ENCODE assay signal across 1 cellular context in genomic region chr16:30409125-30410060, GRCh38.
TF ChIP-seq lines count a peak whose summit lies in the region.

No MANE protein-coding gene starts in this region.

TF ChIP-seq in GM12878, 131 proteins besides CTCF, POLR2A, EP300 and RAD21 (continued from another document and continues in another):
- TF ChIP-seq IRF3 (IDR thresholded peaks at IDR 0.05) = no peak
- no peak for TF ChIP-seq KAT2A (conservative IDR thresholded peaks at IDR 0.05; ENCODE audit: control insufficient read depth, low read depth, low read length)
- TF ChIP-seq ZBTB33 (IDR thresholded peaks at IDR 0.05) = no peak
- TF ChIP-seq BRCA1 (IDR thresholded peaks at IDR 0.05; ENCODE audit: low read depth, low read length) = no peak
- TF ChIP-seq STAT1 (conservative IDR thresholded peaks at IDR 0.05) = no peak
- TF ChIP-seq GABPA (IDR thresholded peaks at IDR 0.05; ENCODE audit: low read depth) = no peak
- TF ChIP-seq TBL1XR1 (IDR thresholded peaks at IDR 0.05; ENCODE audit: low read depth, low read length) = no peak
- TF ChIP-seq CUX1 (IDR thresholded peaks at IDR 0.05; ENCODE audit: insufficient replicate concordance, low read depth, low read length) = no peak
- TF ChIP-seq USF2 (IDR thresholded peaks at IDR 0.05; ENCODE audit: borderline replicate concordance, low read depth, low read length) = no peak
- no peak for TF ChIP-seq KLF5 (IDR thresholded peaks at IDR 0.05; ENCODE audit: partially characterized antibody)
- no peak for TF ChIP-seq POU2F2 (IDR thresholded peaks at IDR 0.05; ENCODE audit: borderline replicate concordance, low read depth, low read length)
- no peak for TF ChIP-seq HCFC1 (IDR thresholded peaks at IDR 0.05; ENCODE audit: low read length)
- no peak for TF ChIP-seq MTA3 (IDR thresholded peaks at IDR 0.05; ENCODE audit: borderline replicate concordance, low read length)
- TF ChIP-seq IKZF2 (IDR thresholded peaks at IDR 0.05) = peak; percentile 69; a peak in 3 of 4 replicates
- TF ChIP-seq NKRF (conservative IDR thresholded peaks at IDR 0.05) = peak; percentile 18; the same call in 1 of the 2 replicates
- no peak for TF ChIP-seq HDAC2 (IDR thresholded peaks at IDR 0.05)
- TF ChIP-seq REST (IDR thresholded peaks at IDR 0.05; ENCODE audit: low read depth, low read length) = no peak
- TF ChIP-seq SP1 (IDR thresholded peaks at IDR 0.05; ENCODE audit: low read depth, low read length) = peak; percentile 20
- TF ChIP-seq ZBED1 (IDR thresholded peaks at IDR 0.05; ENCODE audit: borderline replicate concordance) = no peak
- 0 out of 2 replicates have a peak, but pooled peaks have one; percentile 15 for TF ChIP-seq RUNX3 (IDR thresholded peaks at IDR 0.05; ENCODE audit: low read length)
- TF ChIP-seq E4F1 (IDR thresholded peaks at IDR 0.05; ENCODE audit: borderline replicate concordance, partially characterized antibody) = no peak
- no peak for TF ChIP-seq PKNOX1 (IDR thresholded peaks at IDR 0.05)
- no peak for TF ChIP-seq CREB1 (IDR thresholded peaks at IDR 0.05; ENCODE audit: low read depth)
- peak; percentile 74 for TF ChIP-seq IKZF1 (conservative IDR thresholded peaks at IDR 0.05)
- peak; percentile 42; the same call in 1 of the 2 replicates for TF ChIP-seq PAX5 (IDR thresholded peaks at IDR 0.05; ENCODE audit: borderline replicate concordance, low read depth, low read length)
- no peak for TF ChIP-seq JUNB (IDR thresholded peaks at IDR 0.05)
- TF ChIP-seq SPI1 (IDR thresholded peaks at IDR 0.05; ENCODE audit: borderline replicate concordance, insufficient read depth, low read depth, low read length) = no peak
- TF ChIP-seq SREBF1 (IDR thresholded peaks at IDR 0.05; ENCODE audit: low read length) = no peak
- no peak for TF ChIP-seq CBFB (IDR thresholded peaks at IDR 0.05; ENCODE audit: low read depth)
- TF ChIP-seq CHD2 (IDR thresholded peaks at IDR 0.05; ENCODE audit: borderline replicate concordance, low read depth, low read length) = peak; percentile 81
- peak; percentile 69; the same call in 1 of the 2 replicates for TF ChIP-seq RB1 (IDR thresholded peaks at IDR 0.05; ENCODE audit: borderline replicate concordance)
- TF ChIP-seq BCLAF1 (IDR thresholded peaks at IDR 0.05) = no peak
- TF ChIP-seq ZNF384 (IDR thresholded peaks at IDR 0.05; ENCODE audit: borderline replicate concordance, low read depth, low read length) = no peak
- no peak for TF ChIP-seq EZH2 (IDR thresholded peaks at IDR 0.05; ENCODE audit: borderline replicate concordance, control insufficient read depth, low read depth, low read length)
- TF ChIP-seq SMAD1 (IDR thresholded peaks at IDR 0.05; ENCODE audit: low read depth, partially characterized antibody) = no peak
- TF ChIP-seq KDM1A (IDR thresholded peaks at IDR 0.05; ENCODE audit: borderline replicate concordance) = no peak
- TF ChIP-seq ZSCAN29 (IDR thresholded peaks at IDR 0.05) = no peak
- TF ChIP-seq ESRRA (IDR thresholded peaks at IDR 0.05; ENCODE audit: low read length) = no peak
- TF ChIP-seq CHD4 (IDR thresholded peaks at IDR 0.05) = no peak
- TF ChIP-seq SIN3A (IDR thresholded peaks at IDR 0.05; ENCODE audit: low read depth, low read length) = no peak
- TF ChIP-seq MTA2 (IDR thresholded peaks at IDR 0.05; ENCODE audit: low read depth) = no peak
